ENCODE assay signal across 21 cellular contexts in genomic region chr1:19222573-19222972, GRCh38. TPM values are rescaled to one million over a fixed set of nuclear protein-coding genes. Genes with fewer than 3 reads are reported as not detected.
DNase-seq lines count a peak whose midpoint lies in the region; ATAC-seq, FAIRE-seq and TF ChIP-seq lines count a peak whose summit lies in the region.
"Had no signal": no experiment of that assay in that cellular context is flagged by ENCODE, and none has a peak within 500 bp of the region (broad histone marks: within the 10 kb centered on the region; RNA-seq: fewer than 3 reads in every experiment).

No MANE protein-coding gene starts in this region.

- H3K4me2 ChIP-seq in HepG2 (ENCODE audit: low read depth, low read length) = no peak overlapping the region

- POLR2A ChIA-PET in HepG2 (lab: Yijun Ruan, JAX) = interaction anchor here (1.6 to 2.3 kb wide), 3 partner anchors 12 to 29 kb away, joined by 4 to 11 read pairs (median 10); partner anchors contain the start of genes EMC1, MRTO4 and UBR4

- H3K36me3 ChIP-seq in HepG2 (replicated peaks in 1 of 2; ENCODE audit: control insufficient read depth in 1 of 2, insufficient read depth in 2 of 2, low read length in 2 of 2) (peaks cover 37 to 82% of the 10 kb centered on the region in 2 experiments), right lobe of liver (peaks cover 0 to 89% (median 34%) of the 10 kb centered on the region in 4 donors), skeletal muscle tissue (ENCODE audit: control insufficient read depth in 3 of 3, insufficient read depth in 3 of 3, low read length in 3 of 3) (peaks cover 30 to 66% (median 56%) of the 10 kb centered on the region in 3 donors)

- ATAC-seq in HepG2 = peak; percentile 36
- ATAC-seq in right lobe of liver = no peak
- no peak for ATAC-seq in left lobe of liver
- ATAC-seq in HG03097 (IDR thresholded peaks at IDR 0.05; ENCODE audit: low FRiP score, unreplicated experiment) = no peak
- ATAC-seq: GM12878 had no signal

- TF ChIP-seq CTCF in HepG2 (CRISPR knock-in tag; IDR thresholded peaks at IDR 0.05) (no peak), right lobe of liver (IDR thresholded peaks at IDR 0.05) (no peak)

- TF ChIP-seq RAD21 in HepG2 (CRISPR knock-in tag; IDR thresholded peaks at IDR 0.05) = no peak

- CTCF ChIA-PET in HepG2 (lab: Yijun Ruan, JAX; ENCODE audit: low intra/inter-chr PET ratio, low total read pairs) = no interaction called here

- TF ChIP-seq EP300 in HepG2 (IDR thresholded peaks at IDR 0.05; ENCODE audit: low read depth in 2 of 2, low read length in 2 of 2) (no peak), HepG2 (CRISPR knock-in tag; IDR thresholded peaks at IDR 0.05; ENCODE audit: borderline replicate concordance) (no peak)

- H3K27ac ChIP-seq in HepG2 (ENCODE audit: extremely low read length, insufficient read depth, low read length) (peak overlapping the region; percentile 61), right lobe of liver (no peak overlapping the region), skeletal muscle tissue (ENCODE audit: low read depth, low read length) (peak overlapping the region; percentile 57)
- H3K27ac ChIP-seq: HL-60 had no signal

- FAIRE-seq in HepG2 (lab: Jason Lieb, UNC) = no peak
- FAIRE-seq: GM12878, GM19239, H1 had no signal

- H3K9me3 ChIP-seq in HepG2 (ENCODE audit: low read length) = no peaks in the 10 kb centered on the region
- no peaks in the 10 kb centered on the region for H3K9me3 ChIP-seq in right lobe of liver
- H3K9me3 ChIP-seq in skeletal muscle tissue (ENCODE audit: control insufficient read depth in 3 of 3, low read length in 3 of 3) = no peaks in the 10 kb centered on the region
- H3K9me3 ChIP-seq: BLaER1 treated with 17β-estradiol and CSF1 and Interleukin-3, amounts not matched to agents 10 nM and 100 nM; HAP-1 had no signal

- BruUV-seq in HepG2 (replicated peaks; lab: Mats Ljungman, UMichigan) = no TSS peak

- peaks cover 27% of the 10 kb centered on the region for H3K4me1 ChIP-seq in HepG2 (ENCODE audit: insufficient read depth, low read length)
- H3K4me1 ChIP-seq in right lobe of liver = no peaks in the 10 kb centered on the region
- H3K4me1 ChIP-seq in skeletal muscle tissue (ENCODE audit: control insufficient read depth in 3 of 3, insufficient read depth in 3 of 3, low read length in 3 of 3) = peaks cover 39 to 45% (median 44%) of the 10 kb centered on the region in 3 donors
- H3K4me1 ChIP-seq: HAP-1 had no signal

- no peak overlapping the region for H3K4me3 ChIP-seq in HepG2 (replicated peaks in 1 of 3; ENCODE audit: insufficient read depth in 1 of 3, low read depth in 2 of 3, low read length in 3 of 3)
- no peak overlapping the region for H3K4me3 ChIP-seq in right lobe of liver
- H3K4me3 ChIP-seq in skeletal muscle tissue (ENCODE audit: low read length in 3 of 3) = no peak overlapping the region
- H3K4me3 ChIP-seq: BLaER1 treated with 17β-estradiol and CSF1 and Interleukin-3, amounts not matched to agents 10 nM and 100 nM; GM12878; HAP-1 had no signal

- WGBS in HepG2 (ENCODE audit: low lambda C conversion rate) = 98% methylated on average over 11 of the region's 11 CpGs
- WGBS in right lobe of liver (ENCODE audit: insufficient coverage, low coverage, low lambda C conversion rate, missing lambda C conversion rate) = 95% methylated on average over 3 of the region's 11 CpGs

- no peak overlapping the region for H2AFZ ChIP-seq in HepG2 (ENCODE audit: low read length)

- TF ChIP-seq POLR2A in HepG2 (IDR thresholded peaks at IDR 0.05; ENCODE audit: insufficient read depth in 1 of 2, low read depth in 2 of 2, low read length in 2 of 2) (no peak; a peak in 1 of 4 replicates), right lobe of liver (IDR thresholded peaks at IDR 0.05) (no peak)

- in situ Hi-C loops in HepG2 (cut with HindIII; ENCODE audit: extremely low pct_ligation_motif_present, low pct_unique_long_range_greater_than_20kb) = no loop called here

- no peaks in the 10 kb centered on the region for H4K20me1 ChIP-seq in HepG2 (ENCODE audit: insufficient read depth, low read length)

- no peaks in the 10 kb centered on the region for H3K27me3 ChIP-seq in HepG2 (ENCODE audit: control insufficient read depth in 1 of 2, insufficient read depth in 2 of 2, low read length in 2 of 2)
- no peaks in the 10 kb centered on the region for H3K27me3 ChIP-seq in right lobe of liver
- no peaks in the 10 kb centered on the region for H3K27me3 ChIP-seq in skeletal muscle tissue (ENCODE audit: control insufficient read depth in 3 of 3, insufficient read depth in 3 of 3, low read length in 3 of 3)
- H3K27me3 ChIP-seq: BLaER1 treated with 17β-estradiol and CSF1 and Interleukin-3, amounts not matched to agents 10 nM and 100 nM had no signal

- H3K79me2 ChIP-seq in HepG2 (ENCODE audit: insufficient read depth, low read length) = no peaks in the 10 kb centered on the region

- H3K9ac ChIP-seq in HepG2 (ENCODE audit: insufficient read depth, low read depth, low read length) = no peak overlapping the region; the same call in 1 of the 2 replicates
- peak overlapping the region in 1 of 3 donors; percentile 55 for H3K9ac ChIP-seq in skeletal muscle tissue (ENCODE audit: low read depth in 1 of 3, low read length in 3 of 3)

- DNase-seq in HepG2 (ENCODE audit: low spot score) = no peak
- DNase-seq in right lobe of liver = no peak
- DNase-seq in left lobe of liver (ENCODE audit: low spot score) = peak; percentile 31
- DNase-seq in NCI-H1092 treated with DMSO at 0.1 percent for 48 hours (lab: John Stamatoyannopoulos, UW) = no peak
- DNase-seq in NCI-H524 treated with DMSO at 0.1 percent for 48 hours (lab: John Stamatoyannopoulos, UW) = no peak
- DNase-seq: 8988T; CD8-positive, alpha-beta memory T cell; COR-L47; DMS 273 treated with DMSO at 0.1 percent for 48 hours; DMS53; DND-41; EL; IMR-90 had no signal

- intact Hi-C loops in HepG2 (cut with micrococcal nuclease; ENCODE audit: unreplicated experiment) (no loop called here), right lobe of liver (cut with DNase I) (no loop called here)

RNA-seq across cellular contexts. Expression of gene UBR4, which starts 12.5 kb away (rescaled TPM):
- total RNA-seq in HepG2 (2016; rRNA removed; fragmentation: Illumina TruSeq; extraction: Trizol) (59.1 and 66.2 TPM in 2 replicates), right lobe of liver (100 to 1,000 TPM in 2 of 6 experiments, 10 to 100 TPM in 4; 73.0 to 132 (median 90.1) TPM), left lobe of liver (127 TPM), skeletal muscle tissue (73.6 TPM)
- 17.7 and 18.4 TPM in 2 replicates for total RNA-seq in HepG2 (2016; cell fraction: cytosol; rRNA removed; fragmentation: Illumina TruSeq; extraction: Trizol; ENCODE audit: low read depth)
- total RNA-seq in HepG2 (2016; cell fraction: insoluble cytoplasmic fraction; rRNA removed; fragmentation: Illumina TruSeq; extraction: Trizol) = 53.6 and 64.6 TPM in 2 replicates
- 19.8 and 23.1 TPM in 2 replicates for total RNA-seq in HepG2 (2016; cell fraction: membrane; rRNA removed; fragmentation: Illumina TruSeq; extraction: Trizol)
- 105 and 127 TPM in 2 replicates for total RNA-seq in HepG2 (2016; cell fraction: nucleus; rRNA removed; fragmentation: Illumina TruSeq; extraction: Trizol)
- 106 and 137 TPM in 2 replicates for polyA plus RNA-seq in HepG2 (2011; rRNA removed)
- polyA plus RNA-seq in HepG2 (2011; cell fraction: cytosol; rRNA removed) = 67.5 and 69.8 TPM in 2 replicates
- 915 and 1,017 TPM in 2 replicates for polyA plus RNA-seq in HepG2 (2011; cell fraction: nucleus; rRNA removed)
- polyA plus RNA-seq in HepG2 (2012) = 113 and 180 TPM in 2 replicates
- polyA plus RNA-seq in HepG2 (2016; cell fraction: cytosol; fragmentation: Illumina TruSeq; extraction: Trizol; ENCODE audit: low read depth) = 6.1 and 6.6 TPM in 2 replicates
- polyA plus RNA-seq in HepG2 (2016; cell fraction: insoluble cytoplasmic fraction; fragmentation: Illumina TruSeq; extraction: Trizol; ENCODE audit: low read depth) = 42.9 and 62.8 TPM in 2 replicates
- 9.9 and 10.5 TPM in 2 replicates for polyA plus RNA-seq in HepG2 (2016; cell fraction: membrane; fragmentation: Illumina TruSeq; extraction: Trizol; ENCODE audit: low read depth)
- polyA plus RNA-seq in HepG2 (2016; cell fraction: nucleus; fragmentation: Illumina TruSeq; extraction: Trizol; ENCODE audit: insufficient read depth, low read depth) = 262 and 285 TPM in 2 replicates
- polyA minus RNA-seq in HepG2 (2011; rRNA and poly(A)+ RNA removed; ENCODE audit: low replicate concordance) = 142 and 234 TPM in 2 replicates
- 82.8 and 97.7 TPM in 2 replicates for polyA minus RNA-seq in HepG2 (2011; cell fraction: cytosol; rRNA and poly(A)+ RNA removed)
- 335 and 414 TPM in 2 replicates for polyA minus RNA-seq in HepG2 (2011; cell fraction: nucleus; rRNA and poly(A)+ RNA removed)

RNA-seq across cellular contexts. Expression of gene EMC1, which starts 28.8 kb away (rescaled TPM):
- total RNA-seq in HepG2 (2016; rRNA removed; fragmentation: Illumina TruSeq; extraction: Trizol) (22.1 and 61.3 TPM in 2 replicates), right lobe of liver (10 to 100 TPM; 18.6 to 32.7 (median 25.3) TPM), left lobe of liver (19.7 TPM), skeletal muscle tissue (36.5 TPM)
- total RNA-seq in HepG2 (2016; cell fraction: cytosol; rRNA removed; fragmentation: Illumina TruSeq; extraction: Trizol; ENCODE audit: low read depth) = 10.9 and 11.1 TPM in 2 replicates
- total RNA-seq in HepG2 (2016; cell fraction: insoluble cytoplasmic fraction; rRNA removed; fragmentation: Illumina TruSeq; extraction: Trizol) = 19.7 and 63.8 TPM in 2 replicates
- total RNA-seq in HepG2 (2016; cell fraction: membrane; rRNA removed; fragmentation: Illumina TruSeq; extraction: Trizol) = 9.9 and 11.1 TPM in 2 replicates
- 63.2 and 69.4 TPM in 2 replicates for total RNA-seq in HepG2 (2016; cell fraction: nucleus; rRNA removed; fragmentation: Illumina TruSeq; extraction: Trizol)
- 38.0 and 41.8 TPM in 2 replicates for polyA plus RNA-seq in HepG2 (2011; rRNA removed)
- 25.5 and 33.1 TPM in 2 replicates for polyA plus RNA-seq in HepG2 (2011; cell fraction: cytosol; rRNA removed)
- polyA plus RNA-seq in HepG2 (2011; cell fraction: nucleus; rRNA removed) = 95.2 and 109 TPM in 2 replicates
- 43.3 and 52.6 TPM in 2 replicates for polyA plus RNA-seq in HepG2 (2012)
- 2.6 and 3.2 TPM in 2 replicates for polyA plus RNA-seq in HepG2 (2016; cell fraction: cytosol; fragmentation: Illumina TruSeq; extraction: Trizol; ENCODE audit: low read depth)
- 16.4 and 18.7 TPM in 2 replicates for polyA plus RNA-seq in HepG2 (2016; cell fraction: insoluble cytoplasmic fraction; fragmentation: Illumina TruSeq; extraction: Trizol; ENCODE audit: low read depth)
- 3.9 and 5.8 TPM in 2 replicates for polyA plus RNA-seq in HepG2 (2016; cell fraction: membrane; fragmentation: Illumina TruSeq; extraction: Trizol; ENCODE audit: low read depth)
- 85.8 and 96.2 TPM in 2 replicates for polyA plus RNA-seq in HepG2 (2016; cell fraction: nucleus; fragmentation: Illumina TruSeq; extraction: Trizol; ENCODE audit: insufficient read depth, low read depth)
- 58.6 and 79.4 TPM in 2 replicates for polyA minus RNA-seq in HepG2 (2011; rRNA and poly(A)+ RNA removed; ENCODE audit: low replicate concordance)
- polyA minus RNA-seq in HepG2 (2011; cell fraction: cytosol; rRNA and poly(A)+ RNA removed) = 32.4 and 33.9 TPM in 2 replicates
- polyA minus RNA-seq in HepG2 (2011; cell fraction: nucleus; rRNA and poly(A)+ RNA removed) = 40.7 and 45.0 TPM in 2 replicates

RNA-seq across cellular contexts. Expression of gene MRTO4, which starts 29.0 kb away (rescaled TPM):
- 59.2 and 63.3 TPM in 2 replicates for total RNA-seq in HepG2 (2016; rRNA removed; fragmentation: Illumina TruSeq; extraction: Trizol)
- 13.9 and 15.0 TPM in 2 replicates for total RNA-seq in HepG2 (2016; cell fraction: cytosol; rRNA removed; fragmentation: Illumina TruSeq; extraction: Trizol; ENCODE audit: low read depth)
- 60.4 and 64.9 TPM in 2 replicates for total RNA-seq in HepG2 (2016; cell fraction: insoluble cytoplasmic fraction; rRNA removed; fragmentation: Illumina TruSeq; extraction: Trizol)
- 28.3 and 30.7 TPM in 2 replicates for total RNA-seq in HepG2 (2016; cell fraction: membrane; rRNA removed; fragmentation: Illumina TruSeq; extraction: Trizol)
- total RNA-seq in HepG2 (2016; cell fraction: nucleus; rRNA removed; fragmentation: Illumina TruSeq; extraction: Trizol) = 33.6 and 42.6 TPM in 2 replicates
- 26.9 and 28.1 TPM in 2 replicates for polyA plus RNA-seq in HepG2 (2011; rRNA removed)
- polyA plus RNA-seq in HepG2 (2011; cell fraction: cytosol; rRNA removed) = 30.3 and 30.6 TPM in 2 replicates
- 14.7 TPM in 2 replicates for polyA plus RNA-seq in HepG2 (2011; cell fraction: nucleus; rRNA removed)
- 25.4 and 26.7 TPM in 2 replicates for polyA plus RNA-seq in HepG2 (2012)
- 13.0 and 14.1 TPM in 2 replicates for polyA plus RNA-seq in HepG2 (2016; cell fraction: cytosol; fragmentation: Illumina TruSeq; extraction: Trizol; ENCODE audit: low read depth)
- 66.0 and 67.8 TPM in 2 replicates for polyA plus RNA-seq in HepG2 (2016; cell fraction: insoluble cytoplasmic fraction; fragmentation: Illumina TruSeq; extraction: Trizol; ENCODE audit: low read depth)
- polyA plus RNA-seq in HepG2 (2016; cell fraction: membrane; fragmentation: Illumina TruSeq; extraction: Trizol; ENCODE audit: low read depth) = 18.8 and 20.4 TPM in 2 replicates
- 58.4 and 65.8 TPM in 2 replicates for polyA plus RNA-seq in HepG2 (2016; cell fraction: nucleus; fragmentation: Illumina TruSeq; extraction: Trizol; ENCODE audit: insufficient read depth, low read depth)
- polyA minus RNA-seq in HepG2 (2011; rRNA and poly(A)+ RNA removed; ENCODE audit: low replicate concordance) = 24.1 and 67.1 TPM in 2 replicates
- polyA minus RNA-seq in HepG2 (2011; cell fraction: cytosol; rRNA and poly(A)+ RNA removed) = 7.8 TPM in 2 replicates
- polyA minus RNA-seq in HepG2 (2011; cell fraction: nucleus; rRNA and poly(A)+ RNA removed) = 16.9 and 21.1 TPM in 2 replicates
- 10 to 100 TPM in 2 of 6 experiments, 1 to 10 TPM in 4; 7.0 to 17.3 (median 8.2) TPM for total RNA-seq in right lobe of liver
- total RNA-seq in left lobe of liver = 8.7 TPM
- total RNA-seq in skeletal muscle tissue = 20.4 TPM

Comparison
In these comparisons a context has a peak if more than half of its experiments do, and no peak if none do; other contexts are left out.
1. H3K27ac ChIP-seq: peak in HepG2 (single experiment) and skeletal muscle tissue (single experiment); none in right lobe of liver (0 of 3).